ENCODE assay signal across 1 cellular context in the genomic region with DNA sequence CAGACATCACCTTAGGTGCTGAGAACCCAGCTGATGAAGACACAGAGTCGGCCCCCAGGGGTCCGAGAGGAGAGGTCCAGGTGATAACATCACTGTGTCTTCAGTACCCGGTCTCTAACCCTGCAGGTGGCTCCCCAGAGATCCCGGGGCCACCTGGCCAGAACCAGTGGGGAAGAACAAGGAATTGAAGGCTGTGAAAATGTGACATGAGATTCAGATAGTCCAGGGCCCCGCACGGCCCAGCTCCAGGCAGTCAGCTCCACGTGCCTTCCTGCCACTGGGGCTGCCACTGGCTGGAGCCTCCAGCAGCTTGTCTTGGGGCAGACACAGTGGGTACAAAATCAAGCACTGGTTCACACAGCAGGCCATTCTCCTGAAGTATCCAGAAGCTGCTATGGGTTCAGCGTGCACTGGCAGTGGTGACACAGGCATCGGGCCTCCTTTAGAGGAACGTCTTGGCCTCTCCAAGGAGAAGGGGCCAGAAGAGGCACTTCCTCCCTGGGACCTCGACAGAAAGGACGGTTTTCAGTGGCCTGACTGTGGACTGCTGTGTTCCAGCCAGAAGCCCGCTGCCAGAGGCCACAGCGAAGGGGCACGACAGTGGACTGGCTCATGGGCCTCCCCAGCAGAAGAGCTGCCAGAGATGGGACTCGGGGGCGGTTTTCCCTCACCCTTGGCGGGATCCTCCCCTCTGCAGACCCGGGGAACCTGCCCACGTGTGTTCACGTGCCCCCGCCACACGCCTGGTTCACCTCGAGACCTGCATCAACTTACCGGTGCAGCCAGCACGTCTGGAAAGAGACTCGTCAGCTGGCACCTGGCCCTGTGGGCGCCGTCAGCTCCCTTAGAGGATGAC.
TF ChIP-seq lines count a peak whose summit lies in the region.

No MANE protein-coding gene starts in this region.

TF ChIP-seq in H1, 55 proteins besides CTCF, POLR2A, EP300 and RAD21:
- no peak for TF ChIP-seq EGR1 (IDR thresholded peaks at IDR 0.05; ENCODE audit: borderline replicate concordance, low read depth, low read length)
